Comparison of ENCODE assay signal across 1 cellular context in the genomic region with DNA sequence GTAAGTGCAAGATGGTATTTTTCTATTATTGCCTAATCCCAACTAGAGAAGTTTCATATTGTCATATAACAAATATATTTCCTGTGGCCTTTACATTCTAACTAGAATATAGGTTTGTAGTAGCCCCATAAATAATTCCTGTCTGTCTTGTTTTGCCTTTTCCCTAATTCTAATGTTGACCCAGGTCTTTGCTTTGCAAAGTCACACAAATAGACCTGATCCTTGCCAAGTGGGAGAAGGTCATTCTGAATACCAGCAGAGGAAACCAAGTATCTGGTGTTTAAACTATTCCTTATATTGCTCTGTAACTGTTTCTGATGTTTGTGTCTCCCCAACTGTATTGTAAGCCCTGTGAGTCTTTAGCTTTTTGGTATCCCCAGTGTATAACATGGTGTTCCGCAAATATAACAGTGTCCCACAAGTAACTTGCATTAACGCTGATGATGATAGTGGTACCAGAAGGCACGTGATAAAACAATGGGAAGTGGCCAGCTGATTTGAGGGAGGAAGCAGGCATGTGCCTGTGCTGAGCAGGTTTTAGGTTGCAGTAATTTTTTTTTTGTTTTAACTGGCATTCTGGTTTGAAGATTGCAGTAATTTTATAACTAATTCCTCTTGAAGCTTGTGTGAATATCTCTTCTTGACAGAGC.
A peak's percentile ranks its signal among the peaks of the same experiment; 100 is the strongest.
TF ChIP-seq lines count a peak whose summit lies in the region.

No MANE protein-coding gene starts in this region.

TF ChIP-seq in K562, 482 proteins besides CTCF, POLR2A, EP300 and RAD21:
- no peak for TF ChIP-seq HEY1 (CRISPR knock-in tag; IDR thresholded peaks at IDR 0.05; ENCODE audit: borderline replicate concordance)
- no peak for TF ChIP-seq ZNF583 (CRISPR knock-in tag; IDR thresholded peaks at IDR 0.05)
- TF ChIP-seq BHLHE40 (IDR thresholded peaks at IDR 0.05; ENCODE audit: low read length) = 0 out of 2 replicates have a peak, but pooled peaks have one; percentile 11
